In the genomic region with DNA sequence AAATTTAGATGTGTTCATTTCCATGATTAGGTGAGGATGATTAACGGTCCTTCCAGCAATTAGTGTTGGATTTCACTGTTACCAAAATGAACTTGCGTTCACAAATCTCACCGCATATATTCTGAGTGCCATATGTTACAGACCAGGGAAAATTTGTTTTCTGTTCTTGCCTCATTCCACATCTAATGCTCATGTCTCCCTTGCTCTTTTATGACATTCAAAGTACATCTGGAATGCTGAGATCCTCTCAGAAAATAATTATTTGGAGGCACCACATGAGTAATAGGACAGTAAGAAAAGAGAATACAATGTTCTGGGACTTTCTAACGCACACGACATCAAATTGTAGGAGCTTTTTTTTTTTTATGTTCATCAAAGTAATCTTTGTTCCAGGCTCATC, we compare ENCODE assay signal across 33 cellular contexts.
DNase-seq lines count a peak whose midpoint lies in the region; ATAC-seq and TF ChIP-seq lines count a peak whose summit lies in the region.
"Had no signal": no experiment of that assay in that cellular context is flagged by ENCODE, and none has a peak within 500 bp of the region (broad histone marks: within the 10 kb centered on the region; RNA-seq: fewer than 3 reads in every experiment).

No MANE protein-coding gene starts in this region.

- no peaks in the 10 kb centered on the region for H3K27me3 ChIP-seq in mammary epithelial cell (ENCODE audit: insufficient read depth, low read length)
- H3K27me3 ChIP-seq in mesendoderm (ENCODE audit: insufficient read depth, low read length, poor library complexity): no peaks in the 10 kb centered on the region
- H3K27me3 ChIP-seq in upper lobe of right lung: no peaks in the 10 kb centered on the region
- H3K27me3 ChIP-seq: cardiac muscle cell, esophagus muscularis mucosa, gastroesophageal sphincter, ovary had no signal

- no peaks in the 10 kb centered on the region for H3K9me3 ChIP-seq in mammary epithelial cell (replicated peaks; ENCODE audit: insufficient read depth, low read length)
- no peaks in the 10 kb centered on the region for H3K9me3 ChIP-seq in upper lobe of right lung
- H3K9me3 ChIP-seq: esophagus muscularis mucosa, gastroesophageal sphincter, ovary had no signal

- no peaks in the 10 kb centered on the region for H3K79me1 ChIP-seq in mesendoderm (ENCODE audit: low read length)

- WGBS in mammary epithelial cell (ENCODE audit: low coverage, missing lambda C conversion rate): 68% methylated on average over 5 of the region's 5 CpGs
- no CpG with 5 or more reads among the region's 5 CpGs for WGBS in mesendoderm (ENCODE audit: extremely low coverage, insufficient coverage, low lambda C conversion rate)

- H3K27me3 Mint-ChIP-seq in activated T-cell treated with anti-CD3 and anti-CD28 coated beads, Interleukin-2, amount 50 U/mL, for 4 hours (ENCODE audit: low read depth): no peaks in the 10 kb centered on the region
- H3K27me3 Mint-ChIP-seq: activated CD4-positive, alpha-beta memory T cell treated with anti-CD3 and anti-CD28 coated beads, Interleukin-2, amount 10 ng/mL, durations not matched to agents 7 days and 5 days had no signal

- DNase-seq in A172 (ENCODE audit: low spot score): peak; percentile 57
- DNase-seq in NCI-H2171 (lab: John Stamatoyannopoulos, UW): peak; percentile 25
- DNase-seq in mammary epithelial cell: no peak
- DNase-seq in mesendoderm: no peak
- DNase-seq in NCI-H82 (lab: John Stamatoyannopoulos, UW): no peak
- no peak for DNase-seq in HPDE6-E6E7 (ENCODE audit: extremely low spot score)
- no peak for DNase-seq in activated T-cell treated with anti-CD3 and anti-CD28 coated beads, Interleukin-2, amount 50 U/mL, for 4 hours
- no peak for DNase-seq in upper lobe of right lung
- DNase-seq: activated CD4-positive, alpha-beta memory T cell treated with anti-CD3 and anti-CD28 coated beads, Interleukin-2, amount 10 ng/mL, durations not matched to agents 7 days and 5 days; activated CD4-positive, CD25-positive, alpha-beta regulatory T cell treated with anti-CD3 and anti-CD28 coated beads, Interleukin-2, amount 50 U/mL, for 72 hours; AML-193; amygdala; CD8-positive, alpha-beta T cell; cortex of kidney; DMS 273 treated with DMSO at 0.1 percent for 48 hours; GOT3; hypothalamus; mucosa of descending colon; NCI-H1092 treated with DMSO at 0.1 percent for 48 hours; NCI-H187; NCI-H526; nephron progenitor cell; ovary; stimulated activated CD4-positive, alpha-beta T cell treated with anti-CD3 and anti-CD28 coated beads, Interleukin-4, amount 100 ng/mL, for 24 hours; substantia nigra had no signal

- H3K4me3 ChIP-seq in mammary epithelial cell (replicated peaks in 1 of 3; ENCODE audit: insufficient read depth in 1 of 3, low read depth in 2 of 3, low read length in 3 of 3) (no peak overlapping the region), mesendoderm (ENCODE audit: low read length) (no peak overlapping the region), upper lobe of right lung (no peak overlapping the region)
- H3K4me3 ChIP-seq: cardiac muscle cell, esophagus muscularis mucosa, gastroesophageal sphincter, mucosa of descending colon, ovary, SK-N-MC had no signal

- H3K79me2 ChIP-seq in mammary epithelial cell (ENCODE audit: insufficient read depth, low read length) (no peaks in the 10 kb centered on the region), mesendoderm (ENCODE audit: control insufficient read depth, insufficient read depth, low read length) (no peaks in the 10 kb centered on the region)

- no peak overlapping the region for H3K4ac ChIP-seq in mesendoderm (ENCODE audit: low read depth, low read length)

- H2AK5ac ChIP-seq in mesendoderm (ENCODE audit: low read length): no peak overlapping the region

- peak overlapping the region; percentile 3 for H3K18ac ChIP-seq in mesendoderm (ENCODE audit: low read length)

- H3K36me3 Mint-ChIP-seq in activated T-cell treated with anti-CD3 and anti-CD28 coated beads, Interleukin-2, amount 50 U/mL, for 4 hours (ENCODE audit: insufficient read depth): no peaks in the 10 kb centered on the region
- H3K36me3 Mint-ChIP-seq: activated naive CD4-positive, alpha-beta T cell treated with anti-CD3 and anti-CD28 coated beads, Interleukin-2, amount 50 U/mL, for 24 hours; CD8-positive, alpha-beta T cell; stimulated activated effector memory CD8-positive, alpha-beta T cell treated with anti-CD3 and anti-CD28 coated beads, Interleukin-12 subunit alpha, Interleukin-12 subunit beta, amount 100 ng/mL, for 72 hours had no signal

- ATAC-seq in activated T-cell treated with anti-CD3 and anti-CD28 coated beads, Interleukin-2, amount 50 U/mL, for 4 hours: no peak
- ATAC-seq in upper lobe of right lung: no peak
- ATAC-seq: CD8-positive, alpha-beta T cell; gastroesophageal sphincter; mucosa of descending colon; stimulated activated effector memory CD8-positive, alpha-beta T cell treated with anti-CD3 and anti-CD28 coated beads, Interleukin-12 subunit alpha, Interleukin-12 subunit beta, amount 100 ng/mL, for 72 hours had no signal

- no peak overlapping the region for H4K5ac ChIP-seq in mesendoderm (ENCODE audit: low read length)

- H3K4me1 Mint-ChIP-seq in activated T-cell treated with anti-CD3 and anti-CD28 coated beads, Interleukin-2, amount 50 U/mL, for 4 hours (ENCODE audit: low read depth): no peaks in the 10 kb centered on the region
- H3K4me1 Mint-ChIP-seq: activated CD4-positive, alpha-beta memory T cell treated with anti-CD3 and anti-CD28 coated beads, Interleukin-2, amount 10 ng/mL, durations not matched to agents 7 days and 5 days; activated naive CD4-positive, alpha-beta T cell treated with anti-CD3 and anti-CD28 coated beads, Interleukin-2, amount 50 U/mL, for 24 hours; stimulated activated effector memory CD8-positive, alpha-beta T cell treated with anti-CD3 and anti-CD28 coated beads, Interleukin-12 subunit alpha, Interleukin-12 subunit beta, amount 100 ng/mL, for 72 hours had no signal

- TF ChIP-seq CTCF in mammary epithelial cell (conservative IDR thresholded peaks at IDR 0.05 in 1 of 2, IDR thresholded peaks at IDR 0.05 in 1 of 2; ENCODE audit: extremely low read depth in 1 of 2, insufficient read depth in 1 of 2, low read depth in 1 of 2, low read length in 2 of 2) (no peak), upper lobe of right lung (IDR thresholded peaks at IDR 0.05) (no peak)

- no peaks in the 10 kb centered on the region for H3K36me3 ChIP-seq in mammary epithelial cell (ENCODE audit: insufficient read depth, low read length)
- H3K36me3 ChIP-seq in mesendoderm (ENCODE audit: control insufficient read depth, insufficient read depth, low read length): no peaks in the 10 kb centered on the region
- H3K36me3 ChIP-seq in upper lobe of right lung: no peaks in the 10 kb centered on the region
- H3K36me3 ChIP-seq: cardiac muscle cell, esophagus muscularis mucosa, gastroesophageal sphincter, ovary had no signal

- in situ Hi-C loops in mammary epithelial cell (cut with MboI; ENCODE audit: low sequenced_read_pairs in 2 of 2): no loop called here

- H2BK5ac ChIP-seq in mesendoderm (ENCODE audit: low read length): no peak overlapping the region

- H3K27ac ChIP-seq in mammary epithelial cell (ENCODE audit: insufficient read depth, low read depth, low read length): peak overlapping the region; percentile 57
- H3K27ac ChIP-seq in mesendoderm (ENCODE audit: low read depth, low read length): no peak overlapping the region
- H3K27ac ChIP-seq in upper lobe of right lung: no peak overlapping the region
- H3K27ac ChIP-seq: cardiac muscle cell, esophagus muscularis mucosa, gastroesophageal sphincter, ovary, SK-N-MC had no signal

- peaks cover 37% of the 10 kb centered on the region for H3K4me1 ChIP-seq in mammary epithelial cell (ENCODE audit: insufficient read depth, low read length)
- peaks cover 6% of the 10 kb centered on the region for H3K4me1 ChIP-seq in mesendoderm (ENCODE audit: control insufficient read depth, low read depth, low read length)
- no peaks in the 10 kb centered on the region for H3K4me1 ChIP-seq in upper lobe of right lung
- H3K4me1 ChIP-seq: esophagus muscularis mucosa, gastroesophageal sphincter had no signal

- no peak overlapping the region for H2BK15ac ChIP-seq in mesendoderm (replicated peaks; ENCODE audit: low read depth)

- peak overlapping the region; percentile 58 for H3K4me2 ChIP-seq in mammary epithelial cell (ENCODE audit: insufficient read depth, low read depth, low read length)
- no peak overlapping the region for H3K4me2 ChIP-seq in mesendoderm (ENCODE audit: low read length)

- H2AFZ ChIP-seq in mammary epithelial cell (ENCODE audit: low read depth, low read length): no peak overlapping the region

- H2BK120ac ChIP-seq in mesendoderm (ENCODE audit: low read depth, low read length): no peak overlapping the region

- CTCF ChIA-PET in mammary epithelial cell (lab: Charles Lee; ENCODE audit: low non-redundant PET): no interaction called here

- no peak overlapping the region for H3K56ac ChIP-seq in mesendoderm (ENCODE audit: low read length)

- peaks cover 3% of the 10 kb centered on the region for H3K9me3 Mint-ChIP-seq in activated T-cell treated with anti-CD3 and anti-CD28 coated beads, Interleukin-2, amount 50 U/mL, for 4 hours
- H3K9me3 Mint-ChIP-seq: activated naive CD4-positive, alpha-beta T cell treated with anti-CD3 and anti-CD28 coated beads, Interleukin-2, amount 50 U/mL, for 24 hours; activated T-helper 2 cell treated with anti-CD3 and anti-CD28 coated beads, Interferon-gamma antibody, Interleukin-2, Interleukin-4, amounts not matched to agents 10 μg/mL and 5 μg/mL and 100 μg/mL, durations not matched to agents 14 hours and 24 hours and 36 hours; CD8-positive, alpha-beta T cell; nephron progenitor cell had no signal

- no peak overlapping the region for H3K9ac ChIP-seq in mammary epithelial cell (ENCODE audit: insufficient read depth, low read length)
- no peak overlapping the region for H3K9ac ChIP-seq in mesendoderm (ENCODE audit: low read length)

- dilution Hi-C loops in mammary epithelial cell (cut with HindIII; ENCODE audit: low sequenced_read_pairs): no loop called here

- H4K8ac ChIP-seq in mesendoderm (ENCODE audit: low read depth, low read length): no peak overlapping the region

- no peak overlapping the region for H3K23ac ChIP-seq in mesendoderm (ENCODE audit: low read length)

- BruUV-seq in mammary epithelial cell (replicated peaks; lab: Mats Ljungman, UMichigan): no TSS peak

- intact Hi-C loops in mammary epithelial cell (cut with micrococcal nuclease): loop anchor here (1.0 to 10.0 kb wide), 4 partner anchors 70 to 196 kb away; no protein-coding TSS in a partner anchor
- intact Hi-C loops in upper lobe of right lung (cut with DNase I): no loop called here

- no peaks in the 10 kb centered on the region for H4K20me1 ChIP-seq in mammary epithelial cell (ENCODE audit: insufficient read depth, low read length)

- no peak overlapping the region for H3K4me3 Mint-ChIP-seq in activated T-cell treated with anti-CD3 and anti-CD28 coated beads, Interleukin-2, amount 50 U/mL, for 4 hours
- H3K4me3 Mint-ChIP-seq: activated CD4-positive, alpha-beta memory T cell treated with anti-CD3 and anti-CD28 coated beads, Interleukin-2, amount 10 ng/mL, durations not matched to agents 7 days and 5 days; activated naive CD4-positive, alpha-beta T cell treated with anti-CD3 and anti-CD28 coated beads, Interleukin-2, amount 50 U/mL, for 24 hours; CD8-positive, alpha-beta T cell; nephron progenitor cell; stimulated activated effector memory CD8-positive, alpha-beta T cell treated with anti-CD3 and anti-CD28 coated beads, Interleukin-12 subunit alpha, Interleukin-12 subunit beta, amount 100 ng/mL, for 72 hours; T-helper 1 cell treated with Interleukin-12 subunit alpha and Interleukin-12 subunit beta and Interleukin-4 antibody, amounts not matched to agents 30 μg/mL and 1 μg/mL, for 36 hours had no signal

Comparison
In these comparisons a context has a peak if more than half of its experiments do, and no peak if none do; other contexts are left out.
1. DNase-seq: peak in A172 (single experiment) and NCI-H2171 (single experiment); none in mammary epithelial cell (single experiment), mesendoderm (single experiment), NCI-H82 (single experiment), HPDE6-E6E7 (single experiment), activated T-cell treated with anti-CD3 and anti-CD28 coated beads, Interleukin-2, amount 50 U/mL, for 4 hours (single experiment) and upper lobe of right lung (single experiment).